9 cellular contexts compared by ENCODE assay signal in the genomic region with DNA sequence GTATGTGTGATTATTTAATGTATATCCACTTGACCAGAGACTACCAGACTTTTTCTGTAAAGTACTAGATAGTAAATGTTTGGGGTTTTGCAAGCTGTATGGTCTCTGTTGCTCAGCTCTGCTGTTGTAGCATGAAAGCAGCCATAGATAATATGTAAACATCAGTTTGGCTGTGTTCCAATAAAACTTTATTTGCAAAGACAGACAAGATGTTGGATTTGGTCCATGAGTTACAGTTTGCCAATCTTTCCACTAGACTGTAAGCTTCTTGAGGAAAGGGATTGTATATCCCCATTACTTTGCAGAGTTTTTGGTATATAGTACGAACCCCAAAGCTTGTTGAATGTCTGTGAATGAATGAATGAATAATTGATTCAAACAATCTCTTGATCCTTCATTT.
"Had no signal": no experiment of that assay in that cellular context is flagged by ENCODE, and none has a peak within 500 bp of the region (broad histone marks: within the 10 kb centered on the region; RNA-seq: fewer than 3 reads in every experiment).

No MANE protein-coding gene starts in this region.

- H3K27me3 ChIP-seq: esophagus muscularis mucosa, pancreas, transverse colon had no signal

- H3K9me3 Mint-ChIP-seq: T-cell had no signal

- H3K4me3 ChIP-seq: esophagus muscularis mucosa, pancreas, transverse colon had no signal

- H3K27ac ChIP-seq: esophagus muscularis mucosa, pancreas, transverse colon, VCaP had no signal

- H3K4me3 Mint-ChIP-seq: activated CD8-positive, alpha-beta memory T cell treated with anti-CD3 and anti-CD28 coated beads, Interleukin-2, amount 10 ng/mL, durations not matched to agents 7 days and 5 days; T-cell had no signal

- H3K27me3 Mint-ChIP-seq: activated CD8-positive, alpha-beta memory T cell treated with anti-CD3 and anti-CD28 coated beads, Interleukin-2, amount 10 ng/mL, durations not matched to agents 7 days and 5 days; T-cell had no signal

- ATAC-seq: activated CD8-positive, alpha-beta memory T cell treated with anti-CD3 and anti-CD28 coated beads, Interleukin-2, amount 10 ng/mL, durations not matched to agents 7 days and 5 days had no signal

- DNase-seq: activated CD8-positive, alpha-beta memory T cell treated with anti-CD3 and anti-CD28 coated beads, Interleukin-2, amount 10 ng/mL, durations not matched to agents 7 days and 5 days; hypothalamus; pancreas; stimulated activated CD4-positive, alpha-beta T cell treated with anti-CD3 and anti-CD28 coated beads, Interleukin-4, amount 100 ng/mL, for 4 hours; substantia nigra; T-cell; transverse colon had no signal

- H3K9me3 ChIP-seq: esophagus muscularis mucosa, pancreas, transverse colon had no signal

- H3K4me1 ChIP-seq: esophagus muscularis mucosa, transverse colon had no signal
